ENCODE assay signal across 21 cellular contexts in the genomic region with DNA sequence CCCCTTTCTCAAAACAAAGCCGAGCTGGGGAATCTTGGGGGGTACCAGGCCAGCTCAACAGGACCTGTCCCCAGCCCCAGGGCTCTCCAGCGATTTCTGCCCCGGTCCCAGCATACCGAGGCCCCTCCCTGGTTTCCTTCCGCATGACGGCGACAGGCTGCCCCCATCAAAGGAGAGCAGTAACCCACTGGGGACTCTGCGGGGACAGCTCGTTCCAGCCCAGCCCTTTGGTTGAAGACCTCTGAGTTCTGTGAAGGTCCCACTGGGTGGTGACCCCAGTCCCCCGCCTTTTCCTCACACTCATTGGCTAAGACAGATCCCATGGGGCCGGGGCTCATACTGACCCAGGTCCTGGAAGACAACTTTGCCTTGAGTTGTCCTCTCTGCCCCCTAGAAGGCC. TPM values are rescaled to one million over a fixed set of nuclear protein-coding genes. Genes with fewer than 3 reads are reported as not detected.
"Had no signal": no experiment of that assay in that cellular context is flagged by ENCODE, and none has a peak within 500 bp of the region (broad histone marks: within the 10 kb centered on the region; RNA-seq: fewer than 3 reads in every experiment).

No MANE protein-coding gene starts in this region.

- H3K27ac ChIP-seq: brain microvascular endothelial cell, left lung, prostate gland had no signal

- ATAC-seq: left lung; stimulated activated naive CD8-positive, alpha-beta T cell treated with anti-CD3 and anti-CD28 coated beads, Interleukin-15, Interleukin-2, amounts not matched to agents 100 U/mL and 50 U/mL, for 24 hours had no signal

- H3K4me2 ChIP-seq: SK-N-SH had no signal

- FAIRE-seq: islet of Langerhans, TTC549 had no signal

- DNase-seq: activated CD4-positive, alpha-beta T cell treated with anti-CD3 and anti-CD28 coated beads, Interleukin-2, amount 10 ng/mL, durations not matched to agents 7 days and 5 days; activated CD4-positive, CD25-positive, alpha-beta regulatory T cell; activated naive CD4-positive, alpha-beta T cell treated with anti-CD3 and anti-CD28 coated beads, Interleukin-2, amount 50 U/mL, for 16 hours; activated T-cell treated with anti-CD3 and anti-CD28 coated beads for 4 hours; amniotic stem cell; brain microvascular endothelial cell; dermis blood vessel endothelial cell; glutamatergic neuron; nucleus accumbens; stimulated activated CD4-positive, alpha-beta T cell treated with anti-CD3 and anti-CD28 coated beads, Interleukin-4, amount 100 ng/mL, for 1 hour; stimulated activated CD8-positive, alpha-beta memory T cell treated with anti-CD3 and anti-CD28 coated beads, Interleukin-4, amount 100 ng/mL, for 48 hours; stimulated activated naive CD8-positive, alpha-beta T cell treated with anti-CD3 and anti-CD28 coated beads, Interleukin-15, Interleukin-2, amounts not matched to agents 100 U/mL and 50 U/mL, for 24 hours had no signal

- H3K4me1 ChIP-seq: prostate gland had no signal

- H3K9ac ChIP-seq: SK-N-SH had no signal

- H3K9me3 ChIP-seq: left lung, prostate gland, SK-N-SH, suprapubic skin had no signal

- H3K36me3 ChIP-seq: brain microvascular endothelial cell, left lung, prostate gland, suprapubic skin had no signal

- H3K4me3 ChIP-seq: left lung, prostate gland, suprapubic skin had no signal

RNA-seq across cellular contexts. Expression of a gene that starts 4.1 kb away (rescaled TPM):
- total RNA-seq: activated CD4-positive, alpha-beta T cell treated with anti-CD3 and anti-CD28 coated beads, Interleukin-2, amount 10 ng/mL, durations not matched to agents 7 days and 5 days; activated CD8-positive, alpha-beta memory T cell treated with anti-CD3 and anti-CD28 coated beads for 36 hours had no signal
- polyA plus RNA-seq: SK-N-SH had no signal

RNA-seq across cellular contexts. Expression of a gene that starts 28.0 kb away (rescaled TPM):
- total RNA-seq: activated CD4-positive, alpha-beta T cell treated with anti-CD3 and anti-CD28 coated beads, Interleukin-2, amount 10 ng/mL, durations not matched to agents 7 days and 5 days; activated CD8-positive, alpha-beta memory T cell treated with anti-CD3 and anti-CD28 coated beads for 36 hours; cerebellum; dermis blood vessel endothelial cell; mesenteric fat pad had no signal
- polyA plus RNA-seq: SK-N-SH had no signal

RNA-seq across cellular contexts. Expression of a gene that starts 53.1 kb away (rescaled TPM):
- total RNA-seq: activated CD8-positive, alpha-beta memory T cell treated with anti-CD3 and anti-CD28 coated beads for 36 hours; dermis blood vessel endothelial cell; mesenteric fat pad had no signal
- polyA plus RNA-seq: SK-N-SH had no signal
